Comparison of ENCODE assay signal across 14 cellular contexts in genomic region chr13:105048685-105049084, GRCh38.
DNase-seq lines count a peak whose midpoint lies in the region; ATAC-seq and TF ChIP-seq lines count a peak whose summit lies in the region.
"Had no signal": no experiment of that assay in that cellular context is flagged by ENCODE, and none has a peak within 500 bp of the region (broad histone marks: within the 10 kb centered on the region; RNA-seq: fewer than 3 reads in every experiment).

No MANE protein-coding gene starts in this region.

- peaks cover 23% of the 10 kb centered on the region for H3K9me3 Mint-ChIP-seq in mesothelial cell of epicardium
- H3K9me3 Mint-ChIP-seq in MCF 10A (ENCODE audit: unreplicated experiment): peaks cover 3% of the 10 kb centered on the region
- H3K9me3 Mint-ChIP-seq: activated naive CD4-positive, alpha-beta T cell treated with anti-CD3 and anti-CD28 coated beads, Interleukin-2, amount 50 U/mL, for 24 hours had no signal

- H3K4me3 Mint-ChIP-seq in mesothelial cell of epicardium (no peak overlapping the region), MCF 10A (ENCODE audit: unreplicated experiment) (no peak overlapping the region)
- H3K4me3 Mint-ChIP-seq: activated naive CD4-positive, alpha-beta T cell treated with anti-CD3 and anti-CD28 coated beads, Interleukin-2, amount 50 U/mL, for 24 hours had no signal

- H3K27ac Mint-ChIP-seq in mesothelial cell of epicardium (peak overlapping the region; percentile 17), MCF 10A (ENCODE audit: low read depth, unreplicated experiment) (no peak overlapping the region)
- H3K27ac Mint-ChIP-seq: activated naive CD4-positive, alpha-beta T cell treated with anti-CD3 and anti-CD28 coated beads, Interleukin-2, amount 50 U/mL, for 24 hours had no signal

- POLR2A ChIA-PET in MCF 10A (lab: Yijun Ruan, JAX): interaction anchor here (1.1 kb wide), 1 partner anchor 11 kb away, joined by 4 read pairs; no protein-coding TSS in a partner anchor

- H3K27me3 Mint-ChIP-seq in mesothelial cell of epicardium (ENCODE audit: low read depth): no peaks in the 10 kb centered on the region
- no peaks in the 10 kb centered on the region for H3K27me3 Mint-ChIP-seq in MCF 10A (ENCODE audit: insufficient read depth, unreplicated experiment)

- no peak for DNase-seq in mesothelial cell of epicardium (ENCODE audit: low spot score in 2 of 2, unreplicated experiment in 2 of 2)
- DNase-seq in Kasumi-1 (lab: John Stamatoyannopoulos, UW): no peak
- DNase-seq in activated T-cell treated with anti-CD3 and anti-CD28 coated beads, Interleukin-2, amount 50 U/mL, for 48 hours: no peak
- no peak for DNase-seq in MCF 10A (ENCODE audit: unreplicated experiment)
- DNase-seq: colonic mucosa; foreskin melanocyte; left colon; stimulated activated CD4-positive, alpha-beta T cell treated with anti-CD3 and anti-CD28 coated beads, Interleukin-2, amount 100 ng/mL, for 24 hours; stomach had no signal

- CTCF ChIA-PET in MCF 10A (lab: Yijun Ruan, JAX): no interaction called here

- H3K4me1 Mint-ChIP-seq in mesothelial cell of epicardium: peaks cover 20% of the 10 kb centered on the region
- H3K4me1 Mint-ChIP-seq in MCF 10A (ENCODE audit: insufficient read depth, unreplicated experiment): no peaks in the 10 kb centered on the region
- H3K4me1 Mint-ChIP-seq: activated naive CD4-positive, alpha-beta T cell treated with anti-CD3 and anti-CD28 coated beads, Interleukin-2, amount 50 U/mL, for 24 hours had no signal

- TF ChIP-seq CTCF in mesothelial cell of epicardium (IDR thresholded peaks at IDR 0.05; ENCODE audit: unreplicated experiment): no peak
- no peak for TF ChIP-seq CTCF in MCF 10A (IDR thresholded peaks at IDR 0.05; ENCODE audit: unreplicated experiment)

- intact Hi-C loops in MCF 10A (cut with micrococcal nuclease): no loop called here

- BruUV-seq in MCF 10A (replicated peaks; lab: Mats Ljungman, UMichigan): no TSS peak

- ATAC-seq in GM19035 (IDR thresholded peaks at IDR 0.05; ENCODE audit: unreplicated experiment): peak; percentile 89
- peak; percentile 80 for ATAC-seq in GM21825 (IDR thresholded peaks at IDR 0.05; ENCODE audit: unreplicated experiment)
- peak; percentile 83 for ATAC-seq in HG03342 (IDR thresholded peaks at IDR 0.05; ENCODE audit: unreplicated experiment)
- ATAC-seq: activated CD4-positive, CD25-positive, alpha-beta regulatory T cell treated with anti-CD3 and anti-CD28 coated beads, Interleukin-2, amount 50 U/mL, for 24 hours; left colon had no signal

- H3K36me3 Mint-ChIP-seq in mesothelial cell of epicardium (peaks cover 1% of the 10 kb centered on the region), MCF 10A (ENCODE audit: insufficient read depth, unreplicated experiment) (no peaks in the 10 kb centered on the region)
- H3K36me3 Mint-ChIP-seq: activated naive CD4-positive, alpha-beta T cell treated with anti-CD3 and anti-CD28 coated beads, Interleukin-2, amount 50 U/mL, for 24 hours had no signal
